Comparison of ENCODE assay signal across 1 cellular context in the genomic region with DNA sequence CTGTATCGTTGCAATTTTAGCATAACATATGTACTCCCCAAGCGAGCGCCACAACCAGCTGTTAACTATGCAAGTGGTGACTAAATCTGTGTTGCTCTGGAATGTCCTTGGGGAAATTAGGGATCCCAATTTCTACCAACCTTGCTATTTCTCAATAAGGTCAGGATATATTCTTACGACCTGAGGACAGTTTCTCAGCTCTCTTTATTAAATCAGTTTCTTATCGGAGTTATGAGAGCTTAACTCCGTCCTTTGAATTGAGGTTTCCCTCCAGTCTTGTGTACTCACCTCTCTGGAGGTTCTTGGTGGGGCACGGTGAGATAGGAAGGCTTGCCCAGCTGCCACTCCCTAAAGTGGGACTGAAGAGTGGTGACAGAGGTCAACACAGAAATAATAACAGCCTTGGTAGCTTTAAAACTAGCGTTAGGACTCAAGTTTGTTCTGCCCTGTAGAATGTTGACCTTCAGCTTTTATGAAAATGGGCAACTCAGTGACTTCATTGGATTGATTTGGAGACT.
TF ChIP-seq lines count a peak whose summit lies in the region.

No MANE protein-coding gene starts in this region.

TF ChIP-seq in IMR-90, 13 proteins besides CTCF, POLR2A, EP300 and RAD21 (continued from another document):
- TF ChIP-seq, protein P1, sequence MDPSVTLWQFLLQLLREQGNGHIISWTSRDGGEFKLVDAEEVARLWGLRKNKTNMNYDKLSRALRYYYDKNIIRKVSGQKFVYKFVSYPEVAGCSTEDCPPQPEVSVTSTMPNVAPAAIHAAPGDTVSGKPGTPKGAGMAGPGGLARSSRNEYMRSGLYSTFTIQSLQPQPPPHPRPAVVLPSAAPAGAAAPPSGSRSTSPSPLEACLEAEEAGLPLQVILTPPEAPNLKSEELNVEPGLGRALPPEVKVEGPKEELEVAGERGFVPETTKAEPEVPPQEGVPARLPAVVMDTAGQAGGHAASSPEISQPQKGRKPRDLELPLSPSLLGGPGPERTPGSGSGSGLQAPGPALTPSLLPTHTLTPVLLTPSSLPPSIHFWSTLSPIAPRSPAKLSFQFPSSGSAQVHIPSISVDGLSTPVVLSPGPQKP (IDR thresholded peaks at IDR 0.05; ENCODE audit: borderline replicate concordance, low read depth, low read length): no peak
- TF ChIP-seq RFX5 (IDR thresholded peaks at IDR 0.05; ENCODE audit: low read depth, low read length) (no peak), NFE2L2 (IDR thresholded peaks at IDR 0.05; ENCODE audit: low read depth, low read length) (no peak), SMC3 (IDR thresholded peaks at IDR 0.05; ENCODE audit: low read depth, low read length) (no peak), CHD1 (IDR thresholded peaks at IDR 0.05; ENCODE audit: low read depth, low read length) (no peak), RCOR1 (IDR thresholded peaks at IDR 0.05; ENCODE audit: insufficient replicate concordance, low read length) (no peak)
TF ChIP-seq in IMR-90: peak in this region for 0.
